ENCODE assay signal across 30 cellular contexts in the genomic region with DNA sequence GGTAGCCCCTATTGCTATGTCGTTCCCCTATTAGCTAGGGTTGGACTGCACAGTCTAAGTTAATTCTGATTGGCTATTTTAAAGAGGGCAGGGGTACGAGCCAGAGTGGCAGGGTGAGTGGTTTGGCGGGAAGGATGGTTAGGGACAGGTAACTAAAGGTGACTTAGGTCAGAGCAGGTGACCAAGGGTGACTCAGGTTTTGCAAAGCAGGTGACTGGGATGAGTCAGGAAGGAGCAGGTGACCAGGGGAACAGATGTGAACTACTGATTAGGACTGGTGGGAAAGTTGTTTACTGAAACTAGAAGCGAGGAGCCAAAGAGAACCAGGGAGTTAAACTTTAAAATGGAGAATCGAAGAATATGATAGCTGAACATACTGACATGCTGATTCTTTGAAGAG.
"Had no signal": no experiment of that assay in that cellular context is flagged by ENCODE, and none has a peak within 500 bp of the region (broad histone marks: within the 10 kb centered on the region; RNA-seq: fewer than 3 reads in every experiment).

No MANE protein-coding gene starts in this region.

- H3K9me2 ChIP-seq: SK-N-SH had no signal

- H3K4me3 Mint-ChIP-seq: activated CD4-positive, alpha-beta memory T cell treated with anti-CD3 and anti-CD28 coated beads, Interleukin-2, amount 10 ng/mL, durations not matched to agents 7 days and 5 days; activated CD8-positive, alpha-beta memory T cell treated with anti-CD3 and anti-CD28 coated beads, Interleukin-2, amount 10 ng/mL, durations not matched to agents 7 days and 5 days; activated naive CD4-positive, alpha-beta T cell treated with anti-CD3 and anti-CD28 coated beads, Interleukin-2, amount 10 ng/mL, durations not matched to agents 7 days and 5 days; activated naive CD8-positive, alpha-beta T cell; activated naive CD8-positive, alpha-beta T cell treated with anti-CD3 and anti-CD28 coated beads, Interleukin-2, amount 50 U/mL, for 24 hours; brain had no signal

- H3K27ac ChIP-seq: SJCRH30, WERI-Rb-1 had no signal

- H3K9ac ChIP-seq: SK-N-SH had no signal

- H3K27ac Mint-ChIP-seq: activated CD4-positive, alpha-beta memory T cell treated with anti-CD3 and anti-CD28 coated beads, Interleukin-2, amount 10 ng/mL, durations not matched to agents 7 days and 5 days; activated CD8-positive, alpha-beta memory T cell treated with anti-CD3 and anti-CD28 coated beads, Interleukin-2, amount 10 ng/mL, durations not matched to agents 7 days and 5 days; activated naive CD4-positive, alpha-beta T cell treated with anti-CD3 and anti-CD28 coated beads, Interleukin-2, amount 10 ng/mL, durations not matched to agents 7 days and 5 days; activated naive CD8-positive, alpha-beta T cell; activated naive CD8-positive, alpha-beta T cell treated with anti-CD3 and anti-CD28 coated beads, Interleukin-2, amount 50 U/mL, for 24 hours; brain had no signal

- ATAC-seq: activated CD8-positive, alpha-beta memory T cell treated with anti-CD3 and anti-CD28 coated beads, Interleukin-2, amount 10 ng/mL, durations not matched to agents 7 days and 5 days; activated naive CD8-positive, alpha-beta T cell treated with anti-CD3 and anti-CD28 coated beads, Interleukin-2, amount 50 U/mL, for 24 hours; Panc1 had no signal

- H3K4me1 ChIP-seq: SJCRH30 had no signal

- H3K36me3 ChIP-seq: MG63, SJCRH30, WERI-Rb-1 had no signal

- H3K9me3 ChIP-seq: MG63, SJCRH30, SK-N-SH had no signal

- H3K27me3 Mint-ChIP-seq: activated CD4-positive, alpha-beta memory T cell treated with anti-CD3 and anti-CD28 coated beads, Interleukin-2, amount 10 ng/mL, durations not matched to agents 7 days and 5 days; activated CD8-positive, alpha-beta memory T cell treated with anti-CD3 and anti-CD28 coated beads, Interleukin-2, amount 10 ng/mL, durations not matched to agents 7 days and 5 days; activated naive CD4-positive, alpha-beta T cell treated with anti-CD3 and anti-CD28 coated beads, Interleukin-2, amount 10 ng/mL, durations not matched to agents 7 days and 5 days; activated naive CD8-positive, alpha-beta T cell; activated naive CD8-positive, alpha-beta T cell treated with anti-CD3 and anti-CD28 coated beads, Interleukin-2, amount 50 U/mL, for 24 hours; brain had no signal

- H3K4me2 ChIP-seq: SK-N-SH had no signal

- H3K27me3 ChIP-seq: MG63, SJCRH30 had no signal

- H3K36me3 Mint-ChIP-seq: activated CD8-positive, alpha-beta memory T cell treated with anti-CD3 and anti-CD28 coated beads, Interleukin-2, amount 10 ng/mL, durations not matched to agents 7 days and 5 days; activated naive CD4-positive, alpha-beta T cell treated with anti-CD3 and anti-CD28 coated beads, Interleukin-2, amount 10 ng/mL, durations not matched to agents 7 days and 5 days; brain had no signal

- DNase-seq: activated CD4-positive, alpha-beta memory T cell treated with anti-CD3 and anti-CD28 coated beads, Interleukin-2, amount 10 ng/mL, durations not matched to agents 7 days and 5 days; activated CD4-positive, alpha-beta T cell treated with anti-CD3 and anti-CD28 coated beads for 1 hour; activated CD4-positive, alpha-beta T cell treated with anti-CD3 and anti-CD28 coated beads for 48 hours; activated CD4-positive, CD25-positive, alpha-beta regulatory T cell; activated CD8-positive, alpha-beta memory T cell treated with anti-CD3 and anti-CD28 coated beads for 24 hours; activated CD8-positive, alpha-beta memory T cell treated with anti-CD3 and anti-CD28 coated beads, Interleukin-2, amount 10 ng/mL, durations not matched to agents 7 days and 5 days; activated CD8-positive, alpha-beta memory T cell treated with anti-CD3 and anti-CD28 coated beads, Interleukin-2, amount 50 U/mL, for 48 hours; activated effector memory CD4-positive, alpha-beta T cell treated with Interleukin-2 at 50 U/mL for 16 hours; activated naive CD4-positive, alpha-beta T cell treated with anti-CD3 and anti-CD28 coated beads, Interleukin-2, amount 10 ng/mL, durations not matched to agents 7 days and 5 days; activated naive CD8-positive, alpha-beta T cell treated with anti-CD3 and anti-CD28 coated beads, Interleukin-2, amount 50 U/mL, for 24 hours; activated T-cell treated with anti-CD3 and anti-CD28 coated beads, Interleukin-2, amount 50 U/mL, for 48 hours; anterior cingulate cortex; Kasumi-1; KBM-7; MG63; NCI-H1048; NCI-H1105 treated with DMSO at 0.1 percent for 48 hours; NCI-H1436; NCI-H1694 treated with DMSO at 0.1 percent for 48 hours; NCI-H2029; NCI-H345; NCI-H524 treated with DMSO at 0.1 percent for 48 hours; SHP77; SJCRH30; SK-N-SH; T1000; WERI-Rb-1 had no signal

- H3K9me3 Mint-ChIP-seq: activated CD4-positive, alpha-beta memory T cell treated with anti-CD3 and anti-CD28 coated beads, Interleukin-2, amount 10 ng/mL, durations not matched to agents 7 days and 5 days had no signal

- H3K4me1 Mint-ChIP-seq: activated CD4-positive, alpha-beta memory T cell treated with anti-CD3 and anti-CD28 coated beads, Interleukin-2, amount 10 ng/mL, durations not matched to agents 7 days and 5 days; activated CD8-positive, alpha-beta memory T cell treated with anti-CD3 and anti-CD28 coated beads, Interleukin-2, amount 10 ng/mL, durations not matched to agents 7 days and 5 days; activated naive CD4-positive, alpha-beta T cell treated with anti-CD3 and anti-CD28 coated beads, Interleukin-2, amount 10 ng/mL, durations not matched to agents 7 days and 5 days; activated naive CD8-positive, alpha-beta T cell treated with anti-CD3 and anti-CD28 coated beads, Interleukin-2, amount 50 U/mL, for 24 hours; brain had no signal

- H3K4me3 ChIP-seq: MG63, SJCRH30 had no signal
